ENCODE assay signal across 14 cellular contexts in the genomic region with DNA sequence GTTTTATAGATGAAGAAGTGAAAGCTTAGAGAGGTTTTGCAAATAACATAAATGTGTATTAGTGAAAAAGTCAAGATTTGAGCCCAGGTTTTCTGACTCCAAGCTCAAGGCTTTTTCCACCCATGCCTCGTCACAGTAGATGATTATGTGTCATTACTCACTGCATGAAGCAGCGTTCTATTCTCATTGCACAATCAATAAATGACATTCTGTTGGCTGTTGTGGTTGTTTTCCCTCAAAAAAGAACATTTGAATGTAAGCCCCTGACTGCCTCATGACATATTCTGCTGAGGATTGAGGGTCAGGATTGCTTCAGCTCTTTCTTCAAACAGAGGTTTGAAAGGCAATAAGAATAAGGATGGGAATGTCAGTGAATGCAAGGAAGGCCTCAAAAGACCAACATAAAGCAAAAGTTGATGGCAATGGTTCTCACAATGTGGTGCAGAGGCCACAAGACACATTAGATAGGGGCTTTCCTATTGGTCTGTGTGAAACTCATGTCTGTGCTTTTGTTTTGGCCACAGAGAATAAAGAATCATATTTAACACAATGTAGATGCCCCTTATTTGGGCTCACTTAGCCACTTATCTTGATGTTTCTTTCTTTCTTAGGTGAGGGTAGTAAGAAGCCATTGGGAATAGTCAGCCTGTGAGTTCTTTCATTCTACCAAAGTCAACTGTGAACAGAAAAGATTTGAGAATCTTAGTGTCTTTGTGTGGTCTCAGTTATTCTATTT. TPM values are rescaled to one million over a fixed set of nuclear protein-coding genes. Genes with fewer than 3 reads are reported as not detected.
DNase-seq lines count a peak whose midpoint lies in the region; ATAC-seq, FAIRE-seq and TF ChIP-seq lines count a peak whose summit lies in the region.
"Had no signal": no experiment of that assay in that cellular context is flagged by ENCODE, and none has a peak within 500 bp of the region (broad histone marks: within the 10 kb centered on the region; RNA-seq: fewer than 3 reads in every experiment).

No MANE protein-coding gene starts in this region.

- peaks cover 2% of the 10 kb centered on the region for H3K9me3 Mint-ChIP-seq in endodermal cell
- H3K9me3 Mint-ChIP-seq: H9 had no signal

- DNase-seq in GM12891 (ENCODE audit: insufficient read length, low spot score): no peak
- peak; percentile 84 for DNase-seq in fibroblast of pulmonary artery (ENCODE audit: low read depth)
- no peak for DNase-seq in Peyer's patch
- no peak for DNase-seq in endodermal cell
- DNase-seq in NCI-H146 treated with DMSO at 0.1 percent for 48 hours (lab: John Stamatoyannopoulos, UW; ENCODE audit: unreplicated experiment): no peak
- DNase-seq in activated CD4-positive, alpha-beta T cell treated with anti-CD3 and anti-CD28 coated beads, Interleukin-2, amount 50 U/mL, for 1 hour: no peak
- DNase-seq: H9, NCI-H1048, sigmoid colon, stomach had no signal

- H3K27ac ChIP-seq in Peyer's patch: peak overlapping the region in 1 of 4 donors; percentile 9
- H3K27ac ChIP-seq in endodermal cell (ENCODE audit: low read depth, low read length): no peak overlapping the region

- H3K4me3 Mint-ChIP-seq in endodermal cell: no peak overlapping the region
- H3K4me3 Mint-ChIP-seq: H9 had no signal

- peaks cover 13% of the 10 kb centered on the region for H3K27me3 Mint-ChIP-seq in endodermal cell (ENCODE audit: insufficient read depth)

- H3K4me1 Mint-ChIP-seq in endodermal cell: peaks cover 15% of the 10 kb centered on the region

- H3K36me3 ChIP-seq in Peyer's patch (no peaks in the 10 kb centered on the region), endodermal cell (ENCODE audit: control insufficient read depth, insufficient read depth, low read length) (no peaks in the 10 kb centered on the region)
- H3K36me3 ChIP-seq: sigmoid colon, stomach had no signal

- peaks cover 0 to 4% (median 0%) of the 10 kb centered on the region in 4 donors for H3K4me1 ChIP-seq in Peyer's patch
- no peaks in the 10 kb centered on the region for H3K4me1 ChIP-seq in endodermal cell (ENCODE audit: control insufficient read depth, insufficient read depth, low read length)

- no peak for TF ChIP-seq CTCF in fibroblast of pulmonary artery (IDR thresholded peaks at IDR 0.05; ENCODE audit: low read length, missing control alignments)
- no peak for TF ChIP-seq CTCF in Peyer's patch (IDR thresholded peaks at IDR 0.05)
- TF ChIP-seq CTCF in endodermal cell (conservative IDR thresholded peaks at IDR 0.05): no peak

- no peak overlapping the region for H3K9ac ChIP-seq in endodermal cell (ENCODE audit: extremely low read depth, low read length, poor library complexity, severe bottlenecking)

- 91 to 100% methylated on average over 1 to 2 of the region's 2 CpGs for WGBS in endodermal cell (ENCODE audit: insufficient coverage in 1 of 2, insufficient read length in 1 of 2), 2 experiments

- H3K9me3 ChIP-seq in Peyer's patch (no peaks in the 10 kb centered on the region), endodermal cell (ENCODE audit: control insufficient read depth, low read length) (no peaks in the 10 kb centered on the region)
- H3K9me3 ChIP-seq: sigmoid colon, stomach had no signal

- TF ChIP-seq POLR2A in GM12891 (IDR thresholded peaks at IDR 0.05; ENCODE audit: low read depth, low read length): no peak
- no peak for TF ChIP-seq POLR2A in Peyer's patch (IDR thresholded peaks at IDR 0.05)

- H3K4me3 ChIP-seq in fibroblast of pulmonary artery (replicated peaks; ENCODE audit: low read depth, low read length) (no peak overlapping the region), Peyer's patch (no peak overlapping the region), endodermal cell (ENCODE audit: low read length) (no peak overlapping the region)
- H3K4me3 ChIP-seq: coronary artery, sigmoid colon, stomach had no signal

- peak; percentile 47 for ATAC-seq in GM21423 (IDR thresholded peaks at IDR 0.05; ENCODE audit: unreplicated experiment)
- ATAC-seq in HG03457 (IDR thresholded peaks at IDR 0.05; ENCODE audit: unreplicated experiment): peak; percentile 50
- ATAC-seq: SK-N-SH treated with all-trans-retinoic acid at 6 μM for 48 hours had no signal

- H3K27me3 ChIP-seq in Peyer's patch: no peaks in the 10 kb centered on the region
- no peaks in the 10 kb centered on the region for H3K27me3 ChIP-seq in endodermal cell (ENCODE audit: control insufficient read depth, insufficient read depth, low read length, poor library complexity, severe bottlenecking)
- H3K27me3 ChIP-seq: sigmoid colon had no signal

- no peak overlapping the region for H3K27ac Mint-ChIP-seq in endodermal cell

- H3K36me3 Mint-ChIP-seq in endodermal cell (ENCODE audit: low read depth): no peaks in the 10 kb centered on the region

- FAIRE-seq in GM12891 (lab: Jason Lieb, UNC): peak; percentile 57

TF ChIP-seq in GM12891, 5 proteins besides CTCF, POLR2A, EP300 and RAD21:
- TF ChIP-seq TAF1 (IDR thresholded peaks at IDR 0.05; ENCODE audit: low read depth, low read length) (no peak), POLR2AphosphoS5 (IDR thresholded peaks at IDR 0.05; ENCODE audit: low read depth, low read length) (no peak)

RNA-seq across cellular contexts. Expression of a gene that starts 5.4 kb away (rescaled TPM):
- polyA plus RNA-seq in GM12891 (2012; ENCODE audit: low read depth, missing spikeins): 7.0 TPM
- 10 to 100 TPM in 2 of 4 donors, 1 to 10 TPM in 2; 4.5 to 29.7 (median 14.3) TPM for total RNA-seq in Peyer's patch
- total RNA-seq in endodermal cell: 10 to 100 TPM; 40.1 to 40.2 TPM
- polyA plus RNA-seq in endodermal cell (2013, experiment 1 of 2): 57.9 TPM
- polyA plus RNA-seq in endodermal cell (2013, experiment 2 of 2): 59.9 TPM
